Comparison of ENCODE assay signal across 8 cellular contexts in the genomic region with DNA sequence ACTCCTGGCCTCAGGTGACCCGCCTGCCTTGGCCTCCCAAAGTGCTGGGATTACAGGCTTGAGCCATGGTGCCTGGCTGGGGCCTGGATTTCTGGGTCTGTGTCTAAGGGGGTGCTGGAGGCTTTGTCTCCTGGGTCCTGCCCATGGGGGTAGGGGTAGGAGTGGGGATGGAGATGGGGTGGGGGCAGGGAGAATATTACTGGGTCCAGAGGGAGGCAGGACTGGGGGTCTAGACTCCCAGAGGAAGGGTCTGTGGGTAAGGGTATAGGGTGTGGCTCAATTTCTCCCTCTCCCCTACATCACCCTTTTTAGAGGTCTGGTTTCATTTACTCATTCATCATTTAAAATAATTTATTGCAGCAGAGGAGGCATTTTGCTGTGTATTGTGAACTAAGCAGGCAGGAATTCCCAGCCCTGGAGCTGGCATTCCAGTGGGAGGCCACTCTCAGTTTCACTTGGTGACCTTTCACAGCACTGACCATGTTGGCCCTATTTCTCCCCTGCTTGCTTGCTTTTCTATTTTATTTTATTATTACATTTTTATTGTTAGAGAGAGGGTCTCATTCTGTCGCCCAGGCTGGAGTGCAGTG. TPM values are rescaled to one million over a fixed set of nuclear protein-coding genes. Genes with fewer than 3 reads are reported as not detected.
DNase-seq lines count a peak whose midpoint lies in the region; ATAC-seq and TF ChIP-seq lines count a peak whose summit lies in the region.

No MANE protein-coding gene starts in this region.

- H3K27ac ChIP-seq in prostate gland: peak overlapping the region; percentile 79 to 87

- intact Hi-C loops in prostate gland (cut with DNase I): no loop called here

- H3K9me3 ChIP-seq in prostate gland: no peaks in the 10 kb centered on the region

- WGBS in prostate gland: 79% methylated on average over 2 of the region's 2 CpGs

- no peaks in the 10 kb centered on the region for H3K4me1 ChIP-seq in prostate gland (replicated peaks)

- no peak overlapping the region for H3K4me3 ChIP-seq in epithelial cell of esophagus (ENCODE audit: low read length)
- no peak overlapping the region for H3K4me3 ChIP-seq in prostate gland

- no peak for ATAC-seq in GM21367 (IDR thresholded peaks at IDR 0.05; ENCODE audit: unreplicated experiment)

- no peaks in the 10 kb centered on the region for H3K36me3 ChIP-seq in prostate gland

- H3K27me3 ChIP-seq in prostate gland (replicated peaks; ENCODE audit: insufficient read depth): no peaks in the 10 kb centered on the region

- TF ChIP-seq CTCF in epithelial cell of esophagus (IDR thresholded peaks at IDR 0.05; ENCODE audit: insufficient read depth, low read depth, low read length, missing control alignments) (no peak), prostate gland (IDR thresholded peaks at IDR 0.05) (no peak)

- TF ChIP-seq POLR2A in prostate gland (IDR thresholded peaks at IDR 0.05): no peak

- DNase-seq in GM04504 (ENCODE audit: low read depth) (peak; percentile 67), RKO (ENCODE audit: low spot score) (peak; percentile 40), epithelial cell of esophagus (ENCODE audit: low read depth) (peak; percentile 8), prostate gland (ENCODE audit: low spot score) (no peak), NCI-H2171 treated with DMSO at 0.1 percent for 48 hours (lab: John Stamatoyannopoulos, UW) (no peak), NCI-H2081 (lab: John Stamatoyannopoulos, UW) (no peak), RPMI8226 (no peak)

RNA-seq across cellular contexts. Expression of a gene that starts 0.8 kb away (rescaled TPM):
- total RNA-seq in prostate gland: 10 to 100 TPM in 1 of 2 donors, 1 to 10 TPM in 1; 5.6 to 10.8 TPM

RNA-seq across cellular contexts. Expression of a gene that starts 1.2 kb away (rescaled TPM):
- 1 to 10 TPM in 1 of 2 donors, not detected in 1; 4.9 TPM for total RNA-seq in prostate gland

RNA-seq across cellular contexts. Expression of a gene that starts 6.9 kb away (rescaled TPM):
- total RNA-seq in prostate gland: 10 to 100 TPM; 30.6 to 60.7 TPM

RNA-seq across cellular contexts. Expression of a gene that starts 32.8 kb away (rescaled TPM):
- total RNA-seq in prostate gland: 10 to 100 TPM in 1 of 2 donors, 1 to 10 TPM in 1; 3.6 to 38.0 TPM

RNA-seq across cellular contexts. Expression of a gene that starts 35.0 kb away (rescaled TPM):
- 10 to 100 TPM; 21.7 to 32.3 TPM for total RNA-seq in prostate gland

Comparison
In these comparisons a context has a peak if more than half of its experiments do, and no peak if none do; other contexts are left out.
1. DNase-seq: peak in GM04504 (single experiment), RKO (single experiment) and epithelial cell of esophagus (single experiment); none in prostate gland (single experiment), NCI-H2171 treated with DMSO at 0.1 percent for 48 hours (single experiment), NCI-H2081 (0 of 2) and RPMI8226 (single experiment).